ENCODE assay signal across 8 cellular contexts in genomic region chr19:17346109-17346671, GRCh38. TPM values are rescaled to one million over a fixed set of nuclear protein-coding genes. Genes with fewer than 3 reads are reported as not detected.
DNase-seq lines count a peak whose midpoint lies in the region; ATAC-seq and TF ChIP-seq lines count a peak whose summit lies in the region.

No MANE protein-coding gene starts in this region.

- H3K27ac Mint-ChIP-seq in activated CD4-positive, alpha-beta memory T cell treated with anti-CD3 and anti-CD28 coated beads for 36 hours, result no peak overlapping the region
- H3K27ac Mint-ChIP-seq in mesothelial cell of epicardium, result no peak overlapping the region

- no peaks in the 10 kb centered on the region for H3K9me3 ChIP-seq in BLaER1 treated with 17β-estradiol and CSF1 and Interleukin-3, amounts not matched to agents 10 nM and 100 nM (replicated peaks in 1 of 11)

- CTCF ChIA-PET in activated CD4-positive, alpha-beta memory T cell treated with anti-CD3 and anti-CD28 coated beads for 36 hours (lab: Charles Lee), result interaction anchor here (0.8 to 4.5 kb wide), 10 partner anchors 11 to 133 kb away, joined by 3 to 42 read pairs (median 4); partner anchors contain the start of genes ANO8, DDA1 and MRPL34

- H3K9me3 Mint-ChIP-seq in activated CD4-positive, alpha-beta memory T cell treated with anti-CD3 and anti-CD28 coated beads for 36 hours, result no peaks in the 10 kb centered on the region
- no peaks in the 10 kb centered on the region for H3K9me3 Mint-ChIP-seq in mesothelial cell of epicardium

- no peaks in the 10 kb centered on the region for H4K20me1 ChIP-seq in BLaER1 treated with 17β-estradiol and CSF1 and Interleukin-3, amounts not matched to agents 10 nM and 100 nM

- peaks cover 4% of the 10 kb centered on the region for H3K27me3 Mint-ChIP-seq in activated CD4-positive, alpha-beta memory T cell treated with anti-CD3 and anti-CD28 coated beads for 36 hours
- H3K27me3 Mint-ChIP-seq in mesothelial cell of epicardium (ENCODE audit: low read depth), result peaks cover 6% of the 10 kb centered on the region

- H3K27me3 ChIP-seq in BLaER1 treated with 17β-estradiol and CSF1 and Interleukin-3, amounts not matched to agents 10 nM and 100 nM, result no peaks in the 10 kb centered on the region

- no peak overlapping the region for H3K4me3 Mint-ChIP-seq in activated CD4-positive, alpha-beta memory T cell treated with anti-CD3 and anti-CD28 coated beads for 36 hours
- H3K4me3 Mint-ChIP-seq in mesothelial cell of epicardium, result no peak overlapping the region

- peak; percentile 94 for TF ChIP-seq CTCF in mesothelial cell of epicardium (IDR thresholded peaks at IDR 0.05; ENCODE audit: unreplicated experiment)

- H3K4me2 ChIP-seq in BLaER1 treated with 17β-estradiol and CSF1 and Interleukin-3, amounts not matched to agents 10 nM and 100 nM, result peak overlapping the region; percentile 62 to 88 (median 82)

- H3K27ac ChIP-seq in BLaER1 treated with 17β-estradiol and CSF1 and Interleukin-3, amounts not matched to agents 10 nM and 100 nM, result peak overlapping the region in 10 of 11 experiments; percentile 57 to 81 (median 70); a peak in 17 of 22 replicates

- DNase-seq in NCI-H774 (lab: John Stamatoyannopoulos, UW) (peak; percentile 42), mesothelial cell of epicardium (ENCODE audit: low spot score in 2 of 2, unreplicated experiment in 2 of 2) (peak in 1 of 2 experiments; percentile 91), epidermal melanocyte (ENCODE audit: insufficient read length, low spot score) (no peak)
- peak; percentile 87 for DNase-seq in activated CD4-positive, alpha-beta memory T cell treated with anti-CD3 and anti-CD28 coated beads for 36 hours
- peak; percentile 75 for DNase-seq in effector CD8-positive, alpha-beta T cell (lab: John Stamatoyannopoulos, UW)
- peak; percentile 66 for DNase-seq in stimulated activated CD8-positive, alpha-beta memory T cell treated with anti-CD3 and anti-CD28 coated beads, Interleukin-4, amount 100 ng/mL, for 24 hours (ENCODE audit: low read depth)

- H3K9ac ChIP-seq in BLaER1 treated with 17β-estradiol and CSF1 and Interleukin-3, amounts not matched to agents 10 nM and 100 nM, result peak overlapping the region in 3 of 11 experiments; percentile 55 to 64 (median 60); a peak in 4 of 22 replicates

- intact Hi-C loops in activated CD4-positive, alpha-beta memory T cell treated with anti-CD3 and anti-CD28 coated beads for 36 hours (cut with micrococcal nuclease), result loop anchor here (1.0 kb wide), 1 partner anchor 40 kb away; no protein-coding TSS in a partner anchor

- no peak overlapping the region for H3K4me3 ChIP-seq in BLaER1 treated with 17β-estradiol and CSF1 and Interleukin-3, amounts not matched to agents 10 nM and 100 nM

- peaks cover 4% of the 10 kb centered on the region for H3K4me1 Mint-ChIP-seq in activated CD4-positive, alpha-beta memory T cell treated with anti-CD3 and anti-CD28 coated beads for 36 hours (ENCODE audit: low read depth)
- H3K4me1 Mint-ChIP-seq in mesothelial cell of epicardium, result peaks cover 4% of the 10 kb centered on the region

- POLR2A ChIA-PET in activated CD4-positive, alpha-beta memory T cell treated with anti-CD3 and anti-CD28 coated beads for 36 hours (lab: Charles Lee), result no interaction called here

- peaks cover 2% of the 10 kb centered on the region for H3K36me3 Mint-ChIP-seq in activated CD4-positive, alpha-beta memory T cell treated with anti-CD3 and anti-CD28 coated beads for 36 hours
- H3K36me3 Mint-ChIP-seq in mesothelial cell of epicardium, result no peaks in the 10 kb centered on the region

- peak; percentile 55 for ATAC-seq in GM21723 (IDR thresholded peaks at IDR 0.05; ENCODE audit: unreplicated experiment)

- H3K4me1 ChIP-seq in BLaER1 treated with 17β-estradiol and CSF1 and Interleukin-3, amounts not matched to agents 10 nM and 100 nM, result peaks cover 45 to 75% (median 58%) of the 10 kb centered on the region in 10 experiments

- H3K36me3 ChIP-seq in BLaER1 treated with 17β-estradiol and CSF1 and Interleukin-3, amounts not matched to agents 10 nM and 100 nM, result peaks cover 6 to 32% (median 19%) of the 10 kb centered on the region in 11 experiments; a peak in 20 of 22 replicates

RNA-seq across cellular contexts. Expression of gene GTPBP3, which starts 8.8 kb away (rescaled TPM):
- 10 to 100 TPM; 37.7 to 41.4 TPM for total RNA-seq in activated CD4-positive, alpha-beta memory T cell treated with anti-CD3 and anti-CD28 coated beads for 36 hours
- 42.5 to 47.0 TPM (median 45.0 TPM) in 3 replicates for total RNA-seq in mesothelial cell of epicardium

RNA-seq across cellular contexts. Expression of gene ANO8, which starts 11.5 kb away (rescaled TPM):
- 1 to 10 TPM; 5.8 to 6.0 TPM for total RNA-seq in activated CD4-positive, alpha-beta memory T cell treated with anti-CD3 and anti-CD28 coated beads for 36 hours
- total RNA-seq in mesothelial cell of epicardium, result 42.1 to 43.7 TPM (median 43.5 TPM) in 3 replicates

RNA-seq across cellular contexts. Expression of gene PLVAP, which starts 31.0 kb away (rescaled TPM):
- under 1 TPM in 1 of 2 experiments, not detected in 1; 0.14 TPM for total RNA-seq in activated CD4-positive, alpha-beta memory T cell treated with anti-CD3 and anti-CD28 coated beads for 36 hours
- total RNA-seq in mesothelial cell of epicardium, result 0.93 to 1.1 TPM (median 0.94 TPM) in 3 replicates

RNA-seq across cellular contexts. Expression of gene DDA1, which starts 36.8 kb away (rescaled TPM):
- 10 to 100 TPM; 37.2 to 37.5 TPM for total RNA-seq in activated CD4-positive, alpha-beta memory T cell treated with anti-CD3 and anti-CD28 coated beads for 36 hours
- total RNA-seq in mesothelial cell of epicardium, result 37.3 to 39.6 TPM (median 38.3 TPM) in 3 replicates

RNA-seq across cellular contexts. Expression of gene MRPL34, which starts 40.5 kb away (rescaled TPM):
- total RNA-seq in activated CD4-positive, alpha-beta memory T cell treated with anti-CD3 and anti-CD28 coated beads for 36 hours, result 10 to 100 TPM; 92.9 to 93.7 TPM
- 47.7 to 51.0 TPM (median 50.1 TPM) in 3 replicates for total RNA-seq in mesothelial cell of epicardium
